ENCODE assay signal across 8 cellular contexts in genomic region chr9:62864481-62865469, GRCh38.
DNase-seq lines count a peak whose midpoint lies in the region; TF ChIP-seq lines count a peak whose summit lies in the region.
"Not testable (repeated sequence)": the region's sequence is repeated elsewhere in the genome, so short reads cannot be mapped to it uniquely, and the experiment has no call there.

No MANE protein-coding gene starts in this region.

- H3K79me2 ChIP-seq in mammary epithelial cell (ENCODE audit: insufficient read depth, low read length); osteoblast (ENCODE audit: insufficient read depth, low read length): not testable (repeated sequence)

- H3K9me3 Mint-ChIP-seq in Caco-2 (ENCODE audit: unreplicated experiment); HFFc6: not testable (repeated sequence)

- dilution Hi-C loops in mammary epithelial cell (cut with HindIII; ENCODE audit: low sequenced_read_pairs) = not testable (repeated sequence)

- H3K27me3 ChIP-seq in Caco-2 (replicated peaks; ENCODE audit: control insufficient read depth, insufficient read depth, low read length); mammary epithelial cell (ENCODE audit: insufficient read depth, low read length); osteoblast (ENCODE audit: insufficient read depth, low read length): not testable (repeated sequence)

- in situ Hi-C loops in mammary epithelial cell (cut with MboI; ENCODE audit: low sequenced_read_pairs in 2 of 2) = not testable (repeated sequence)

- H3K36me3 Mint-ChIP-seq in Caco-2 (ENCODE audit: insufficient read depth, unreplicated experiment); HFFc6 (ENCODE audit: low read depth): not testable (repeated sequence)

- DNase-seq in Caco-2 (peak in 1 of 2 experiments; percentile 16), mammary epithelial cell (peak; percentile 32), germinal center (ENCODE audit: low spot score) (peak; percentile 30), islet precursor cell (peak; percentile 89), osteoblast (ENCODE audit: insufficient read length, low spot score, missing footprints) (peak; percentile 10)
- DNase-seq in HFFc6; substantia nigra (lab: John Stamatoyannopoulos, UW): not testable (repeated sequence)

- H3K4me3 Mint-ChIP-seq in Caco-2 (ENCODE audit: unreplicated experiment) (peak overlapping the region; percentile 63), HFFc6 (peak overlapping the region; percentile 38)

- H3K9ac ChIP-seq in mammary epithelial cell (ENCODE audit: insufficient read depth, low read length) = not testable (repeated sequence)

- H3K27ac ChIP-seq in VCaP = peak overlapping the region; percentile 70
- not testable (repeated sequence) for H3K27ac ChIP-seq in mammary epithelial cell (ENCODE audit: insufficient read depth, low read depth, low read length); osteoblast (ENCODE audit: low read depth, low read length)
- peak overlapping the region; percentile 67 for H3K27ac ChIP-seq in substantia nigra (ENCODE audit: low read depth, low read length, poor library complexity, severe bottlenecking)

- WGBS in mammary epithelial cell (ENCODE audit: low coverage, missing lambda C conversion rate) = 15% methylated on average over 28 of the region's 28 CpGs

- H3K4me1 Mint-ChIP-seq in Caco-2 (ENCODE audit: low read depth, unreplicated experiment); HFFc6 (ENCODE audit: low read depth): not testable (repeated sequence)

- peak overlapping the region; percentile 71 for H3K4me2 ChIP-seq in mammary epithelial cell (ENCODE audit: insufficient read depth, low read depth, low read length)
- peak overlapping the region; percentile 51 for H3K4me2 ChIP-seq in osteoblast (ENCODE audit: insufficient read depth, low read length)

- not testable (repeated sequence) for TF ChIP-seq CTCF in Caco-2 (IDR thresholded peaks at IDR 0.05; ENCODE audit: insufficient read depth in 1 of 2, low read depth in 1 of 2, low read length in 1 of 2, severe bottlenecking in 1 of 2, unreplicated experiment in 1 of 2); HFFc6 (IDR thresholded peaks at IDR 0.05); VCaP (conservative IDR thresholded peaks at IDR 0.05); mammary epithelial cell (conservative IDR thresholded peaks at IDR 0.05 in 1 of 2, IDR thresholded peaks at IDR 0.05 in 1 of 2; ENCODE audit: extremely low read depth in 1 of 2, insufficient read depth in 1 of 2, low read depth in 1 of 2, low read length in 2 of 2); osteoblast (IDR thresholded peaks at IDR 0.05; ENCODE audit: extremely low read depth, low read depth, low read length)

- CTCF ChIA-PET in Caco-2 (lab: Charles Lee) = not testable (repeated sequence)
- CTCF ChIA-PET in mammary epithelial cell (lab: Charles Lee; ENCODE audit: low non-redundant PET) = interaction anchor here (0.6 kb wide), 1 partner anchor 952 kb away, joined by 3 read pairs; no protein-coding TSS in a partner anchor

- not testable (repeated sequence) for H3K36me3 ChIP-seq in Caco-2 (ENCODE audit: control insufficient read depth, insufficient read depth, low read length); mammary epithelial cell (ENCODE audit: insufficient read depth, low read length); osteoblast (ENCODE audit: insufficient read depth, low read length)

- not testable (repeated sequence) for H3K27ac Mint-ChIP-seq in Caco-2 (ENCODE audit: unreplicated experiment); HFFc6

- intact Hi-C loops in Caco-2 (cut with micrococcal nuclease; ENCODE audit: unreplicated experiment); mammary epithelial cell (cut with micrococcal nuclease): not testable (repeated sequence)

- not testable (repeated sequence) for BruUV-seq in Caco-2 (replicated peaks; lab: Mats Ljungman, UMichigan); mammary epithelial cell (replicated peaks; lab: Mats Ljungman, UMichigan)

- H3K4me1 ChIP-seq in Caco-2; osteoblast (ENCODE audit: insufficient read depth, low read length): not testable (repeated sequence)
- H3K4me1 ChIP-seq in mammary epithelial cell (ENCODE audit: insufficient read depth, low read length) = peaks cover 11% of the 10 kb centered on the region

- POLR2A ChIA-PET in Caco-2 (lab: Charles Lee) = not testable (repeated sequence)

- not testable (repeated sequence) for H3K9me3 ChIP-seq in Caco-2; mammary epithelial cell (replicated peaks; ENCODE audit: insufficient read depth, low read length); osteoblast (ENCODE audit: low read depth, low read length)

- not testable (repeated sequence) for H4K20me1 ChIP-seq in mammary epithelial cell (ENCODE audit: insufficient read depth, low read length); osteoblast (ENCODE audit: insufficient read depth, low read length)

- not testable (repeated sequence) for H3K27me3 Mint-ChIP-seq in Caco-2 (ENCODE audit: insufficient read depth, unreplicated experiment)
- H3K27me3 Mint-ChIP-seq in HFFc6 (ENCODE audit: insufficient read depth) = peaks cover 27% of the 10 kb centered on the region

- not testable (repeated sequence) for H3K4me3 ChIP-seq in Caco-2 (ENCODE audit: low read depth, low read length)
- H3K4me3 ChIP-seq in mammary epithelial cell (replicated peaks in 1 of 3; ENCODE audit: insufficient read depth in 1 of 3, low read depth in 2 of 3, low read length in 3 of 3) (peak overlapping the region in 2 of 3 experiments; percentile 20 to 41), osteoblast (ENCODE audit: insufficient read depth, low read length) (peak overlapping the region; percentile 35)

- H2AFZ ChIP-seq in mammary epithelial cell (ENCODE audit: low read depth, low read length) (peak overlapping the region; percentile 91), osteoblast (ENCODE audit: low read length) (peak overlapping the region; percentile 59)
